In genomic region chr2:50535971-50536759, GRCh38 we compare ENCODE assay signal across 8 cellular contexts.
A peak's percentile ranks its signal among the peaks of the same experiment; 100 is the strongest.
DNase-seq lines count a peak whose midpoint lies in the region; ATAC-seq, FAIRE-seq and TF ChIP-seq lines count a peak whose summit lies in the region.

No MANE protein-coding gene starts in this region.

- H3K36me3 Mint-ChIP-seq in activated naive CD8-positive, alpha-beta T cell treated with anti-CD3 and anti-CD28 coated beads for 36 hours: no peaks in the 10 kb centered on the region

- H3K27me3 Mint-ChIP-seq in activated naive CD8-positive, alpha-beta T cell treated with anti-CD3 and anti-CD28 coated beads for 36 hours: no peaks in the 10 kb centered on the region

- no peaks in the 10 kb centered on the region for H3K9me3 ChIP-seq in psoas muscle

- no peaks in the 10 kb centered on the region for H3K36me3 ChIP-seq in psoas muscle (ENCODE audit: insufficient read depth in 1 of 2, low read depth in 1 of 2)

- TF ChIP-seq CTCF in fibroblast of pulmonary artery (IDR thresholded peaks at IDR 0.05; ENCODE audit: low read length, missing control alignments) (peak; percentile 28), psoas muscle (IDR thresholded peaks at IDR 0.05) (no peak)

- intact Hi-C loops in psoas muscle (cut with DNase I): no loop called here

- H3K4me1 Mint-ChIP-seq in activated naive CD8-positive, alpha-beta T cell treated with anti-CD3 and anti-CD28 coated beads for 36 hours: no peaks in the 10 kb centered on the region

- no peak overlapping the region for H3K27ac Mint-ChIP-seq in activated naive CD8-positive, alpha-beta T cell treated with anti-CD3 and anti-CD28 coated beads for 36 hours

- WGBS in psoas muscle, 3 donors: 28 to 49% (median 38%) methylated on average over 11 of the region's 11 CpGs

- no peak overlapping the region for H3K27ac ChIP-seq in psoas muscle

- no peaks in the 10 kb centered on the region for H3K9me3 Mint-ChIP-seq in activated naive CD8-positive, alpha-beta T cell treated with anti-CD3 and anti-CD28 coated beads for 36 hours

- FAIRE-seq in urothelium cell line (lab: Jason Lieb, UNC) (no peak), GM19239 (lab: Jason Lieb, UNC) (no peak)

- DNase-seq in OCI-M1 (lab: John Stamatoyannopoulos, UW) (peak; percentile 82), fibroblast of pulmonary artery (ENCODE audit: low read depth) (peak; percentile 18), urothelium cell line (ENCODE audit: low spot score) (peak; percentile 18), GM19239 (ENCODE audit: insufficient read length, low spot score) (no peak), psoas muscle (no peak)
- DNase-seq in activated naive CD8-positive, alpha-beta T cell treated with anti-CD3 and anti-CD28 coated beads for 36 hours: no peak

- no peaks in the 10 kb centered on the region for H3K4me1 ChIP-seq in psoas muscle

- peaks cover 0 to 1% (median 0%) of the 10 kb centered on the region in 3 donors for H3K27me3 ChIP-seq in psoas muscle (ENCODE audit: insufficient read depth in 3 of 3, low read length in 2 of 3)

- H3K4me3 Mint-ChIP-seq in activated naive CD8-positive, alpha-beta T cell treated with anti-CD3 and anti-CD28 coated beads for 36 hours: no peak overlapping the region

- ATAC-seq in GM18498 (IDR thresholded peaks at IDR 0.05; ENCODE audit: unreplicated experiment): peak; percentile 78
- ATAC-seq in HG03565 (IDR thresholded peaks at IDR 0.05; ENCODE audit: unreplicated experiment): peak; percentile 75
- ATAC-seq in psoas muscle: no peak

- H3K4me3 ChIP-seq in fibroblast of pulmonary artery (replicated peaks; ENCODE audit: low read depth, low read length) (no peak overlapping the region), psoas muscle (no peak overlapping the region)

Comparison
In these comparisons a context has a peak if more than half of its experiments do, and no peak if none do; other contexts are left out.
1. ATAC-seq: peak in GM18498 (single experiment) and HG03565 (single experiment); none in psoas muscle (0 of 4).
2. DNase-seq: peak in OCI-M1 (single experiment), fibroblast of pulmonary artery (single experiment) and urothelium cell line (single experiment); none in GM19239 (single experiment), activated naive CD8-positive, alpha-beta T cell treated with anti-CD3 and anti-CD28 coated beads for 36 hours (single experiment) and psoas muscle (0 of 2).